8 cellular contexts compared by ENCODE assay signal in genomic region chr14:52730708-52731111, GRCh38. TPM values are rescaled to one million over a fixed set of nuclear protein-coding genes. Genes with fewer than 3 reads are reported as not detected.
A peak's percentile ranks its signal among the peaks of the same experiment; 100 is the strongest.
DNase-seq lines count a peak whose midpoint lies in the region; ATAC-seq and TF ChIP-seq lines count a peak whose summit lies in the region.

No MANE protein-coding gene starts in this region.

- no peaks in the 10 kb centered on the region for H3K9me3 ChIP-seq in adipocyte (ENCODE audit: control insufficient read depth, low read length)

- H3K4me3 ChIP-seq in adipocyte (ENCODE audit: low read length) (peak overlapping the region; percentile 100), kidney epithelial cell (ENCODE audit: low read depth, low read length) (peak overlapping the region; percentile 74)

- H3K36me3 ChIP-seq in adipocyte (ENCODE audit: control insufficient read depth, insufficient read depth, low read length, severe bottlenecking) (peaks cover 41% of the 10 kb centered on the region), kidney epithelial cell (ENCODE audit: control insufficient read depth, insufficient read depth, low read length) (no peaks in the 10 kb centered on the region)

- H3K27me3 ChIP-seq in adipocyte (replicated peaks; ENCODE audit: control insufficient read depth, insufficient read depth, low read length): no peaks in the 10 kb centered on the region
- no peaks in the 10 kb centered on the region for H3K27me3 ChIP-seq in kidney epithelial cell (ENCODE audit: control insufficient read depth, insufficient read depth, low read length)

- H3K27ac ChIP-seq in temporal lobe (ENCODE audit: low read depth, low read length): peak overlapping the region; percentile 83

- intact Hi-C loops in posterior vena cava (cut with DNase I): loop anchor here in 1 of 2 donors (10.0 kb wide), 1 partner anchor 54 kb away; no protein-coding TSS in a partner anchor

- no peak for TF ChIP-seq CTCF in kidney epithelial cell (IDR thresholded peaks at IDR 0.05; ENCODE audit: insufficient read depth, low read length, poor library complexity, severe bottlenecking)

- H3K9ac ChIP-seq in adipocyte (ENCODE audit: low read length): peak overlapping the region; percentile 98

- H3K4me1 ChIP-seq in adipocyte (ENCODE audit: control insufficient read depth, insufficient read depth, low read length): peaks cover 12% of the 10 kb centered on the region

- ATAC-seq in HG03457 (IDR thresholded peaks at IDR 0.05; ENCODE audit: unreplicated experiment) (peak; percentile 0), GM21529 (IDR thresholded peaks at IDR 0.05; ENCODE audit: unreplicated experiment) (no peak)

- DNase-seq in AG08395 (ENCODE audit: low spot score) (peak; percentile 3), adipocyte (ENCODE audit: low read depth) (no peak), kidney epithelial cell (ENCODE audit: low read depth) (no peak), GM03348 (ENCODE audit: low spot score) (no peak), posterior vena cava (ENCODE audit: low spot score) (no peak)

RNA-seq across cellular contexts. Expression of gene STYX, which starts 0.7 kb away (rescaled TPM):
- total RNA-seq in kidney epithelial cell (11.8 and 12.6 TPM in 2 replicates), temporal lobe (18.7 TPM), posterior vena cava (10 to 100 TPM; 15.1 to 18.7 TPM)

RNA-seq across cellular contexts. Expression of gene PSMC6, which starts 23.7 kb away (rescaled TPM):
- 61.1 and 98.2 TPM in 2 replicates for total RNA-seq in kidney epithelial cell
- total RNA-seq in temporal lobe: 93.2 TPM
- 10 to 100 TPM; 69.4 to 94.9 TPM for total RNA-seq in posterior vena cava

RNA-seq across cellular contexts. Expression of gene ERO1A, which starts 35.4 kb away (rescaled TPM):
- total RNA-seq in kidney epithelial cell (82.7 and 94.5 TPM in 2 replicates), temporal lobe (24.3 TPM), posterior vena cava (10 to 100 TPM; 36.5 to 54.6 TPM)
